26 cellular contexts compared by ENCODE assay signal in genomic region chr3:154364849-154365248, GRCh38.
"Had no signal": no experiment of that assay in that cellular context is flagged by ENCODE, and none has a peak within 500 bp of the region (broad histone marks: within the 10 kb centered on the region; RNA-seq: fewer than 3 reads in every experiment).

No MANE protein-coding gene starts in this region.

- H3K27ac Mint-ChIP-seq: activated B cell treated with CpG ODN at 0.5 μM for 24 hours; activated CD4-positive, alpha-beta memory T cell treated with anti-CD3 and anti-CD28 coated beads for 36 hours; activated CD4-positive, alpha-beta T cell treated with anti-CD3 and anti-CD28 coated beads, Interleukin-2, amount 10 ng/mL, durations not matched to agents 24 days and 14 days; activated naive CD4-positive, alpha-beta T cell treated with anti-CD3 and anti-CD28 coated beads, Interleukin-2, amount 50 U/mL, for 72 hours; activated naive CD8-positive, alpha-beta T cell treated with anti-CD3 and anti-CD28 coated beads, Interleukin-2, amount 50 U/mL, for 24 hours; T-cell had no signal

- H3K4me1 Mint-ChIP-seq: activated B cell treated with CpG ODN at 0.5 μM for 24 hours; activated CD4-positive, alpha-beta T cell treated with anti-CD3 and anti-CD28 coated beads, Interleukin-2, amount 10 ng/mL, durations not matched to agents 24 days and 14 days; activated naive CD8-positive, alpha-beta T cell treated with anti-CD3 and anti-CD28 coated beads, Interleukin-2, amount 50 U/mL, for 24 hours; central memory CD8-positive, alpha-beta T cell; T-cell had no signal

- ATAC-seq: activated naive CD4-positive, alpha-beta T cell treated with anti-CD3 and anti-CD28 coated beads, Interleukin-2, amount 50 U/mL, for 72 hours; activated naive CD8-positive, alpha-beta T cell treated with anti-CD3 and anti-CD28 coated beads, Interleukin-2, amount 50 U/mL, for 24 hours; activated T-cell treated with anti-CD3 and anti-CD28 coated beads, Interleukin-2, amount 50 U/mL, for 4 hours; body of pancreas; T-cell had no signal

- H3K4me3 ChIP-seq: ascending aorta, body of pancreas, SK-N-MC had no signal

- H3K36me3 Mint-ChIP-seq: activated CD4-positive, alpha-beta memory T cell treated with anti-CD3 and anti-CD28 coated beads for 36 hours; activated naive CD4-positive, alpha-beta T cell treated with anti-CD3 and anti-CD28 coated beads, Interleukin-2, amount 50 U/mL, for 72 hours; T-cell had no signal

- DNase-seq: activated B cell treated with CpG ODN at 0.5 μM for 24 hours; activated CD4-positive, alpha-beta memory T cell treated with anti-CD3 and anti-CD28 coated beads for 36 hours; activated CD4-positive, alpha-beta T cell treated with anti-CD3 and anti-CD28 coated beads for 1 hour; activated CD4-positive, alpha-beta T cell treated with anti-CD3 and anti-CD28 coated beads, Interleukin-2, amount 10 ng/mL, durations not matched to agents 24 days and 14 days; activated CD8-positive, alpha-beta memory T cell treated with anti-CD3 and anti-CD28 coated beads for 24 hours; activated effector memory CD4-positive, alpha-beta T cell treated with anti-CD3 and anti-CD28 coated beads, Interleukin-2, amount 50 U/mL, for 16 hours; activated naive CD4-positive, alpha-beta T cell treated with Interleukin-2 at 50 U/mL for 16 hours; activated naive CD8-positive, alpha-beta T cell treated with anti-CD3 and anti-CD28 coated beads, Interleukin-2, amount 50 U/mL, for 24 hours; activated T-cell treated with anti-CD3 and anti-CD28 coated beads, Interleukin-2, amount 50 U/mL, for 4 hours; amniotic stem cell; body of pancreas; NCI-H1092; NCI-H1417 treated with DMSO at 0.1 percent for 48 hours; NCI-H1694 treated with DMSO at 0.1 percent for 48 hours; NCI-H2029 treated with DMSO at 0.1 percent for 48 hours; NCI-H446; NCI-H524; SHP77 treated with DMSO at 0.1 percent for 48 hours; T-cell; T-helper 2 cell; T1000 had no signal

- H3K9me3 Mint-ChIP-seq: activated CD4-positive, alpha-beta T cell treated with anti-CD3 and anti-CD28 coated beads, Interleukin-2, amount 10 ng/mL, durations not matched to agents 24 days and 14 days; activated naive CD4-positive, alpha-beta T cell treated with anti-CD3 and anti-CD28 coated beads, Interleukin-2, amount 50 U/mL, for 72 hours; central memory CD8-positive, alpha-beta T cell had no signal

- FAIRE-seq: TTC549 had no signal

- H3K4me3 Mint-ChIP-seq: activated B cell treated with CpG ODN at 0.5 μM for 24 hours; activated CD4-positive, alpha-beta memory T cell treated with anti-CD3 and anti-CD28 coated beads for 36 hours; activated CD4-positive, alpha-beta T cell treated with anti-CD3 and anti-CD28 coated beads, Interleukin-2, amount 10 ng/mL, durations not matched to agents 24 days and 14 days; activated naive CD8-positive, alpha-beta T cell treated with anti-CD3 and anti-CD28 coated beads, Interleukin-2, amount 50 U/mL, for 24 hours; activated T-cell treated with anti-CD3 and anti-CD28 coated beads, Interleukin-2, amount 50 U/mL, for 4 hours; central memory CD8-positive, alpha-beta T cell; T-cell had no signal
